ENCODE assay signal across 8 cellular contexts in the genomic region with DNA sequence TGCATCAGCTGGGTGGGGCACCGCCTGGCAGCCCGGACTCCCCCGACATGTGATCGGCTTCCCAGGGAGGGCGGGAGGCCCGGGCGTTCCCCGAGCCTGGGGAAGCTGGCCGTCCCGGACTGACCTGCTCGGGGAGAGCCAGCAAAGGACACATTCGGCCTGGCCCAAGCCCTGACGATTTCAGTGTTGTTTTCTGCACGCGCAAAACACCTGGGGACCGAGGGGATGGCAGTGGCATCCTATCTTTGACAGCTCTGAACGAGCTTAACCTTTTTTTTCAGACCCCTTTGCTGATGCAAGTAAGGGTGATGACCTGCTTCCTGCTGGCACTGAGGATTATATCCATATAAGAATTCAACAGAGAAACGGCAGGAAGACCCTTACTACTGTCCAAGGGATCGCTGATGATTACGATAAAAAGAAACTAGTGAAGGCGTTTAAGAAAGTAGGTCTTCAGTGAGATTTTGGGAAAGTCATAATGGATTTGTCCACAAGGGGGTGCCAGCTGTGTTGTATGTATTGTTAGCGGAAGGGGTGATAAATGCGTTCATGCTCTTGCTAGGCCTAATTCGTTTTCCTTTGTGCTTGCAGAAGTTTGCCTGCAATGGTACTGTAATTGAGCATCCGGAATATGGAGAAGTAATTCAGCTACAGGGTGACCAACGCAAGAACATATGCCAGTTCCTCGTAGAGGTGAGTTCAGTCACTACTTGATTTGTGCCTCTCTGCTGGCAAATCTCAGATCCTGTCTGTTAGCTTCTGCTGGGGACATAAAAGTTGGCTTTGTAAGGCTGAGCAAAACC. TPM values are rescaled to one million over a fixed set of nuclear protein-coding genes. Genes with fewer than 3 reads are reported as not detected.
A peak's percentile ranks its signal among the peaks of the same experiment; 100 is the strongest.
DNase-seq lines count a peak whose midpoint lies in the region; ATAC-seq, FAIRE-seq and TF ChIP-seq lines count a peak whose summit lies in the region.

No MANE protein-coding gene starts in this region.

- H3K79me2 ChIP-seq in PC-3 (ENCODE audit: low read length): peaks cover 28% of the 10 kb centered on the region

- POLR2A ChIA-PET in PC-3 (lab: Charles Lee; ENCODE audit: unreplicated experiment): interaction anchor here (0.5 to 0.6 kb wide), 2 partner anchors 164 to 1084 kb away, joined by 3 to 6 read pairs; no protein-coding TSS in a partner anchor

- 1% methylated on average over 27 of the region's 27 CpGs for WGBS in small intestine, 3 donors

- FAIRE-seq in small intestine (lab: Jason Lieb, UNC): no peak

- no peaks in the 10 kb centered on the region for H3K9me3 ChIP-seq in PC-3 (ENCODE audit: low read length)
- no peaks in the 10 kb centered on the region for H3K9me3 ChIP-seq in iPS-15b (ENCODE audit: control insufficient read depth, insufficient read depth, low read length)
- H3K9me3 ChIP-seq in small intestine (ENCODE audit: control insufficient read depth, low read depth): no peaks in the 10 kb centered on the region

- peak; percentile 24 for TF ChIP-seq CTCF in GM20000 (IDR thresholded peaks at IDR 0.05; ENCODE audit: extremely low read depth, missing control alignments)
- peak; percentile 64 for TF ChIP-seq CTCF in PC-3 (conservative IDR thresholded peaks at IDR 0.05; ENCODE audit: low read depth, low read length)

- ATAC-seq in PC-3: no peak
- no peak for ATAC-seq in GM21390 (IDR thresholded peaks at IDR 0.05; ENCODE audit: unreplicated experiment)
- ATAC-seq in GM21619 (IDR thresholded peaks at IDR 0.05; ENCODE audit: unreplicated experiment): no peak

- CTCF ChIA-PET in PC-3 (lab: Charles Lee): interaction anchor here (0.6 kb wide), 2 partner anchors 39 to 823 kb away, joined by 3 to 4 read pairs; a partner anchor contains a TSS

- peaks cover 6% of the 10 kb centered on the region; the same call in 1 of the 2 replicates for H3K4me1 ChIP-seq in PC-3 (ENCODE audit: insufficient read depth, low read length)
- H3K4me1 ChIP-seq in iPS-15b (ENCODE audit: control insufficient read depth, insufficient read depth, low read length): no peaks in the 10 kb centered on the region
- no peaks in the 10 kb centered on the region for H3K4me1 ChIP-seq in small intestine (ENCODE audit: control insufficient read depth in 2 of 2, insufficient read depth in 1 of 2, low read depth in 1 of 2, low read length in 1 of 2)

- H3K36me3 ChIP-seq in PC-3 (ENCODE audit: low read depth, low read length): peaks cover 33% of the 10 kb centered on the region
- H3K36me3 ChIP-seq in iPS-15b (ENCODE audit: control insufficient read depth, insufficient read depth, low read length): peaks cover 34% of the 10 kb centered on the region
- H3K36me3 ChIP-seq in small intestine (ENCODE audit: control insufficient read depth in 2 of 2, insufficient read depth in 2 of 2, low read length in 2 of 2): peaks cover 13 to 30% of the 10 kb centered on the region in 2 donors

- peak overlapping the region; percentile 95 for H3K27ac ChIP-seq in PC-3 (ENCODE audit: low read length)
- H3K27ac ChIP-seq in small intestine (ENCODE audit: low read depth in 1 of 2, low read length in 1 of 2): peak overlapping the region; percentile 99 to 100

- no TSS peak for BruUV-seq in PC-3 (replicated peaks; lab: Mats Ljungman, UMichigan)

- intact Hi-C loops in PC-3 (cut with micrococcal nuclease): no loop called here

- H3K9me2 ChIP-seq in PC-3 (replicated peaks; ENCODE audit: low read length): no peaks in the 10 kb centered on the region

- H3K27me3 ChIP-seq in PC-3 (ENCODE audit: low read length) (no peaks in the 10 kb centered on the region), iPS-15b (ENCODE audit: control insufficient read depth, insufficient read depth, low read length) (no peaks in the 10 kb centered on the region), small intestine (ENCODE audit: control insufficient read depth in 2 of 2, insufficient read depth in 2 of 2, low read length in 2 of 2) (no peaks in the 10 kb centered on the region)

- peak; percentile 65 to 74 for DNase-seq in AML-193 (lab: John Stamatoyannopoulos, UW)
- no peak for DNase-seq in GM20000 (ENCODE audit: low spot score)
- DNase-seq in PC-3: peak; percentile 43
- peak; percentile 65 for DNase-seq in amniotic epithelial cell (ENCODE audit: low read depth)
- DNase-seq in small intestine: peak; percentile 58

- peaks cover 33% of the 10 kb centered on the region for H3F3A ChIP-seq in PC-3 (ENCODE audit: low read length, unreplicated experiment)

- H4K20me1 ChIP-seq in PC-3 (ENCODE audit: low read length): peaks cover 32% of the 10 kb centered on the region

- H3K4me3 ChIP-seq in PC-3 (ENCODE audit: low read length) (peak overlapping the region; percentile 97), iPS-15b (ENCODE audit: low read depth, low read length) (peak overlapping the region; percentile 97), small intestine (ENCODE audit: low read depth in 1 of 2, low read length in 2 of 2) (peak overlapping the region; percentile 77 to 78)

- peak overlapping the region; percentile 100 for H3K9ac ChIP-seq in PC-3 (ENCODE audit: low read length)
- H3K9ac ChIP-seq in iPS-15b (ENCODE audit: low read depth, low read length): peak overlapping the region; percentile 97

- peak overlapping the region; percentile 96 for H3K4me2 ChIP-seq in PC-3 (ENCODE audit: low read length)

- H2AFZ ChIP-seq in PC-3 (ENCODE audit: low read length): no peak overlapping the region

RNA-seq across cellular contexts. Expression of a gene that starts 1.0 kb away (rescaled TPM):
- total RNA-seq in PC-3 (2014; rRNA removed): 88.7 and 95.9 TPM in 2 replicates
- 100 to 1,000 TPM; 328 to 703 (median 533) TPM for polyA plus RNA-seq in small intestine

RNA-seq across cellular contexts. Expression of a gene that starts 22.4 kb away (rescaled TPM):
- not detected in 2 replicates for total RNA-seq in PC-3 (2014; rRNA removed)
- 1 to 10 TPM in 1 of 3 donors, not detected in 2; 1.9 TPM for polyA plus RNA-seq in small intestine

RNA-seq across cellular contexts. Expression of a gene that starts 44.7 kb away (rescaled TPM):
- 1.2 and 1.4 TPM in 2 replicates for total RNA-seq in PC-3 (2014; rRNA removed)
- under 1 TPM; 0.22 to 0.40 (median 0.27) TPM for polyA plus RNA-seq in small intestine
